In the genomic region with DNA sequence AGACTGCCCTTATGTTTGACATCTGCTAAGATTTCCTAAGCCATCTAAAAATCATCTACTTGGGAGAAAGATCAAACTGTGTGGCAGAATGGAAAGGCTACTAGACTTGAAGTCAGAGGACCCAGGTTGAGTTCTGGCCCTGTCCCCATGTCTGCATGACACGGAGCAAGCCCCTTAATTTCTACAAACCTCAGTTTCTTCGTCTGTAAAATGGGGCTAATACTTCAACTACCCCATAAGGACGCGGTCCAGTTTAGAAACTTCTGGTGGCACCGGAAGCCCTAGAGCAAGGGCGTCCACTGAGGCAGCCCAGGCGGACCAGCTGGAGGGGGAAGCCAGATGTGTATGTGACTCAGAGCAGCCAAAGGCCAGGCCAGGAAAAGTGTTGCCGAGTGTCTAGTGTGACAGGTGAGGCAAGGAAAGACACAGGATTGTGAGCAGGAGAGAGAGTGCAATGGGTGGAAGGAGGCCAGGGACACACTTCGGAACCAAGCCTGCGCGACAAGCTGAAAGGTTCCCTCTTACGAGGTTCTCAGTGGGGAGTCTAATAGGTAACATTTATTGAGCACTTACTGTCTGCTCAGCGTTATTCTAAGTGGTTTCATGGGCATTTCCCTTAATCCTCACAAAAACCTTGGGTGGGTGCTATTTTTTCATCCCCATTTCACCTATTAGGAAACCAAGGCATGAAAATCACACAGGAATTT, we compare ENCODE assay signal across 14 cellular contexts.
"Had no signal": no experiment of that assay in that cellular context is flagged by ENCODE, and none has a peak within 500 bp of the region (broad histone marks: within the 10 kb centered on the region; RNA-seq: fewer than 3 reads in every experiment).

No MANE protein-coding gene starts in this region.

- H3K36me3 ChIP-seq: ovary had no signal

- H3K27me3 ChIP-seq: esophagus squamous epithelium, ovary had no signal

- H3K27ac Mint-ChIP-seq: activated CD4-positive, alpha-beta memory T cell treated with anti-CD3 and anti-CD28 coated beads for 36 hours; activated CD4-positive, alpha-beta T cell treated with anti-CD3 and anti-CD28 coated beads for 36 hours; activated naive CD8-positive, alpha-beta T cell had no signal

- H3K4me1 ChIP-seq: psoas muscle had no signal

- H3K4me3 Mint-ChIP-seq: activated CD4-positive, alpha-beta memory T cell treated with anti-CD3 and anti-CD28 coated beads for 36 hours; activated CD4-positive, alpha-beta T cell treated with anti-CD3 and anti-CD28 coated beads for 36 hours; effector memory CD8-positive, alpha-beta T cell had no signal

- ATAC-seq: effector memory CD8-positive, alpha-beta T cell; left colon had no signal

- H3K27me3 Mint-ChIP-seq: activated CD4-positive, alpha-beta memory T cell treated with anti-CD3 and anti-CD28 coated beads for 36 hours; activated CD4-positive, alpha-beta T cell treated with anti-CD3 and anti-CD28 coated beads for 36 hours; activated naive CD8-positive, alpha-beta T cell; effector memory CD8-positive, alpha-beta T cell had no signal

- DNase-seq: activated CD4-positive, alpha-beta memory T cell treated with anti-CD3 and anti-CD28 coated beads for 36 hours; activated CD4-positive, alpha-beta T cell treated with anti-CD3 and anti-CD28 coated beads for 36 hours; activated T-cell treated with anti-CD3 and anti-CD28 coated beads for 4 hours; effector memory CD8-positive, alpha-beta T cell; esophagus squamous epithelium; lower lobe of right lung; psoas muscle; stimulated activated CD4-positive, alpha-beta T cell treated with anti-CD3 and anti-CD28 coated beads, Interleukin-4, amount 100 ng/mL, for 1 hour; SW 1271 had no signal

- H3K9me3 ChIP-seq: esophagus squamous epithelium, lower lobe of right lung, ovary, psoas muscle, thoracic aorta had no signal

- H3K4me3 ChIP-seq: esophagus squamous epithelium, ovary, psoas muscle, skin epidermis, thoracic aorta had no signal

- H3K27ac ChIP-seq: ovary, psoas muscle, thoracic aorta had no signal
